Comparison of ENCODE assay signal across 26 cellular contexts in the genomic region with DNA sequence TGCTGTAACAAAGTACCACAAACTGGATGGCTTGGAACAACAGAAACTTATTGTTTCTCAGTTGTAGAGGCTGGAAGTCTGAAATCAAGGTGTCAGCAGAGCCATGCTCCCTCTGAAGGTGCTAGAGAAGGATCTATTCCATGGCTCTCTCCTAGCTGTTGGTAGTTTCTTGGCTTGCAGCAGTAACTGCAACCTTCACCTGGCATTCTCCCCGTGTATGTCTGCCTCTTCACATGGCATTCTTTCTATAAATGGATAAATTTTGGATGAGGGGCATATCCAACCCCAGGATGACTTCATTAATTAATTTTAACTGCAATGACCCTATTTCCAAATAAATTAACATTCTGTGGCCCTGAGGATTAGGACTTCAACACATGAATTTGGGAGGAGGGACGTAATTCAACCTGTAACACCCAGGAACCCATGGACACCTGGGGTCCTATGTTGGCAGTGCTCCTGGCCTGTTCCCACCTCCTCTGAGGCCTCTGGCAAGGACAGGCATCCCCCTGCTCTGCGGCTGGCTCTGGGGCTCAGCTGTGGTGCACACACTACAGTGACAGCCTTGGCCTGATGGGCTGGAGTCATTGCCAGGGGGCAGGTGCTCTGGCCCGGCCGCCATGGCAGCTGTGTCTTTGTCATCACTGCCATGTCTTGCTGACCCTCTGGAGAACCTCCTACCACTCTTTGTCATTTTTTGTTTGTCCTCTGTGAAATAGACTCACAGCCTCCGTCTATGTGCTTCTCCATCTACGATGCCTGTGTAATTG. TPM values are rescaled to one million over a fixed set of nuclear protein-coding genes. Genes with fewer than 3 reads are reported as not detected.
"Had no signal": no experiment of that assay in that cellular context is flagged by ENCODE, and none has a peak within 500 bp of the region (broad histone marks: within the 10 kb centered on the region; RNA-seq: fewer than 3 reads in every experiment).

No MANE protein-coding gene starts in this region.

- H3K27me3 ChIP-seq: adrenal gland, ascending aorta, brain microvascular endothelial cell, esophagus squamous epithelium, left lung, neutrophil, pancreas, right atrium auricular region had no signal

- ATAC-seq: left lung; lower lobe of right lung; pancreas; stimulated activated naive CD8-positive, alpha-beta T cell treated with anti-CD3 and anti-CD28 coated beads, Interleukin-15, Interleukin-2, amounts not matched to agents 100 U/mL and 50 U/mL, for 24 hours had no signal

- H3K4me3 ChIP-seq: adrenal gland, ascending aorta, esophagus squamous epithelium, left lung, lower lobe of right lung, pancreas, psoas muscle, right atrium auricular region, thoracic aorta had no signal

- DNase-seq: activated CD4-positive, alpha-beta T cell treated with anti-CD3 and anti-CD28 coated beads for 4 hours; activated CD4-positive, alpha-beta T cell treated with anti-CD3 and anti-CD28 coated beads, Interleukin-2, amount 50 U/mL, for 4 hours; activated effector memory CD4-positive, alpha-beta T cell treated with Interleukin-2 at 50 U/mL for 16 hours; activated naive CD4-positive, alpha-beta T cell treated with Interleukin-2 at 50 U/mL for 16 hours; activated naive CD8-positive, alpha-beta T cell treated with anti-CD3 and anti-CD28 coated beads for 36 hours; activated T-cell treated with anti-CD3 and anti-CD28 coated beads for 4 hours; activated T-cell treated with anti-CD3 and anti-CD28 coated beads, Interleukin-2, amount 50 U/mL, for 72 hours; adrenal gland; brain microvascular endothelial cell; esophagus squamous epithelium; foreskin melanocyte; lower lobe of right lung; mesendoderm; pancreas; psoas muscle; stimulated activated CD4-positive, alpha-beta T cell treated with anti-CD3 and anti-CD28 coated beads, Interleukin-15, amount 100 ng/mL, for 24 hours; stimulated activated CD4-positive, alpha-beta T cell treated with anti-CD3 and anti-CD28 coated beads, Interleukin-2, amount 100 ng/mL, for 24 hours; stimulated activated naive CD8-positive, alpha-beta T cell treated with anti-CD3 and anti-CD28 coated beads, Interleukin-15, Interleukin-2, amounts not matched to agents 100 U/mL and 50 U/mL, for 24 hours; T-helper 9 cell; trophoblast cell had no signal

- H3K36me3 ChIP-seq: adrenal gland, ascending aorta, brain microvascular endothelial cell, esophagus squamous epithelium, left lung, lower lobe of right lung, neutrophil, pancreas, right atrium auricular region, thoracic aorta had no signal

- H3K9me3 ChIP-seq: adrenal gland, ascending aorta, esophagus squamous epithelium, left lung, lower lobe of right lung, neutrophil, pancreas, psoas muscle, right atrium auricular region, thoracic aorta had no signal

- H3K27ac ChIP-seq: adrenal gland, ascending aorta, brain microvascular endothelial cell, esophagus squamous epithelium, left lung, lower lobe of right lung, neutrophil, pancreas, psoas muscle, right atrium auricular region, thoracic aorta, VCaP had no signal

- H3K4me1 ChIP-seq: adrenal gland, ascending aorta, left lung, lower lobe of right lung, pancreas, psoas muscle had no signal

RNA-seq across cellular contexts. Expression of a gene that starts 30.8 kb away (rescaled TPM):
- total RNA-seq: ascending aorta had no signal
